In genomic region chr22:29418704-29419103, GRCh38 we compare ENCODE assay signal across 8 cellular contexts. TPM values are rescaled to one million over a fixed set of nuclear protein-coding genes. Genes with fewer than 3 reads are reported as not detected.
"Had no signal": no experiment of that assay in that cellular context is flagged by ENCODE, and none has a peak within 500 bp of the region (broad histone marks: within the 10 kb centered on the region; RNA-seq: fewer than 3 reads in every experiment).

No MANE protein-coding gene starts in this region.

RNA-seq across cellular contexts. Expression of gene RFPL1, which starts 19.7 kb away (rescaled TPM):
- total RNA-seq: LHCN-M2, MCF 10A, OCI-LY7, PC-9, Right ventricle myocardium inferior, RPMI7951, SJCRH30, SK-MEL-5 had no signal
